In the genomic region with DNA sequence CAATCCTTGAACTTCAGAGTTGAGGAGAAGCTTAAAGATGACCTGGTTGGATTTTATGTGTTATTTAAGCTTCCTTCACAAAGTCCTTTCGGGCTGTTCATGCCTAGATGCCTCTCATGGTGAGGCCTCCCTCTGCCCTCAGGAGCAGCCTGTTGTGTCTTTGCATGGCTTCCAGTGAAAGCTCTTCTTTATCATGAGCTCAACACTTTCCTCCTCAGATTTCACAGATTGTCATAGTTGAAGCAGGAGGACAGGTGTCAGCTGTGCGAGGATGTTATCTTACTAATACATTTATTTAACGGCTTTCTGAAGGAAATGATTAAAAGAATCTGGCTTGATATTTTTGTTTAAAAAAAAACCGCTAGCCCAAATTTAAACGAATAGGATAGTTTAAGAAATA, we compare ENCODE assay signal across 1 cellular context.
TF ChIP-seq lines count a peak whose summit lies in the region.

No MANE protein-coding gene starts in this region.

TF ChIP-seq in H1, 55 proteins besides CTCF, POLR2A, EP300 and RAD21 (continued from another document):
- TF ChIP-seq, protein P1, sequence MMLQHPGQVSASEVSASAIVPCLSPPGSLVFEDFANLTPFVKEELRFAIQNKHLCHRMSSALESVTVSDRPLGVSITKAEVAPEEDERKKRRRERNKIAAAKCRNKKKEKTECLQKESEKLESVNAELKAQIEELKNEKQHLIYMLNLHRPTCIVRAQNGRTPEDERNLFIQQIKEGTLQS (IDR thresholded peaks at IDR 0.05; ENCODE audit: insufficient read depth, low read depth, low read length), result no peak
- TF ChIP-seq SIX5 (IDR thresholded peaks at IDR 0.05; ENCODE audit: low read depth, low read length) (no peak), TAF1 (IDR thresholded peaks at IDR 0.05; ENCODE audit: low read depth, low read length) (no peak), RNF2 (IDR thresholded peaks at IDR 0.05; ENCODE audit: borderline replicate concordance, low read depth, low read length, missing control alignments, poor library complexity, severe bottlenecking) (no peak), SRF (IDR thresholded peaks at IDR 0.05; ENCODE audit: low read depth, low read length) (no peak), TBP (IDR thresholded peaks at IDR 0.05; ENCODE audit: low read depth, low read length) (no peak), CBX5 (IDR thresholded peaks at IDR 0.05; ENCODE audit: low read depth, low read length) (no peak), USF2 (IDR thresholded peaks at IDR 0.05; ENCODE audit: low read length) (no peak), HDAC2 (IDR thresholded peaks at IDR 0.05; ENCODE audit: borderline replicate concordance in 1 of 2, low read depth in 2 of 2, low read length in 2 of 2) (no peak)
TF ChIP-seq in H1: peak in this region for 0.
